In the genomic region with DNA sequence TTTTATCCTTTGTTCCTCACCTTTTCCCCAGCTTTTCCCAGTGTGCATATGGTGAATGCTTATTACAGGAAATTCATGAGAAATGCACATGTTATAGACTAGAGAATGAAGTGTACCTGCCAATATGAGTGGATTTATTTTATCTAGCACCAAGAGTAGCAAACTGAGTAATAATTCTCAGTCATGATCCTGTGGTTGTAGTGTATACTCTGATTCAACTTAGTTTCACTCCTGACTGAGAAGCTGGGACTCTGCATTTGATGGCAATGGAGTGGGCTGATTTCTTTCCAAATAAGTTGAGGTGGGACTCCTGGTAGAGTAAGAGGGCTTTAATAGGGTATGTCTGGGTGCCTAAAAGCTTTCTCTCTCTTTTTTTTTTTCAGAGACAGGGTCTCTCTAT, we compare ENCODE assay signal across 13 cellular contexts.
"Had no signal": no experiment of that assay in that cellular context is flagged by ENCODE, and none has a peak within 500 bp of the region (broad histone marks: within the 10 kb centered on the region; RNA-seq: fewer than 3 reads in every experiment).

No MANE protein-coding gene starts in this region.

- ATAC-seq: body of pancreas, left lobe of liver had no signal

- H3K27me3 Mint-ChIP-seq: naive B cell had no signal

- DNase-seq: amygdala; body of pancreas; caudate nucleus; cortex of kidney; effector CD4-positive, alpha-beta T cell; esophagus squamous epithelium; naive B cell; occipital lobe; Right ventricle myocardium superior; stimulated activated CD4-positive, alpha-beta T cell treated with anti-CD3 and anti-CD28 coated beads, Interleukin-2, amount 100 ng/mL, for 48 hours; T1000; trophoblast cell had no signal

- H3K9me3 Mint-ChIP-seq: naive B cell had no signal

- H3K4me3 Mint-ChIP-seq: naive B cell had no signal
